Comparison of ENCODE assay signal across 20 cellular contexts in genomic region chr17:50276588-50277356, GRCh38. TPM values are rescaled to one million over a fixed set of nuclear protein-coding genes. Genes with fewer than 3 reads are reported as not detected.
DNase-seq lines count a peak whose midpoint lies in the region; TF ChIP-seq lines count a peak whose summit lies in the region.
"Had no signal": no experiment of that assay in that cellular context is flagged by ENCODE, and none has a peak within 500 bp of the region (broad histone marks: within the 10 kb centered on the region; RNA-seq: fewer than 3 reads in every experiment).

No MANE protein-coding gene starts in this region.

- H3K4me1 Mint-ChIP-seq in osteocyte (ENCODE audit: unreplicated experiment): peaks cover 66% of the 10 kb centered on the region

- no peaks in the 10 kb centered on the region for H3K27me3 Mint-ChIP-seq in osteocyte (ENCODE audit: unreplicated experiment)

- no peak overlapping the region for H3K4me3 Mint-ChIP-seq in osteocyte (ENCODE audit: unreplicated experiment)

- in situ Hi-C loops in GM13976 (cut with MboI; ENCODE audit: low sequenced_read_pairs, unreplicated experiment): no loop called here
- in situ Hi-C loops in G401 (cut with HindIII; ENCODE audit: low sequenced_read_pairs): no loop called here

- no peak for TF ChIP-seq CTCF in GM13976 (IDR thresholded peaks at IDR 0.05; ENCODE audit: borderline replicate concordance, control extremely low read depth, extremely low read depth, insufficient read depth, missing control alignments)
- no peak for TF ChIP-seq CTCF in osteocyte (IDR thresholded peaks at IDR 0.05)

- no peaks in the 10 kb centered on the region for H3K9me3 Mint-ChIP-seq in osteocyte (ENCODE audit: unreplicated experiment)
- H3K9me3 Mint-ChIP-seq: IgD-negative memory B cell, naive B cell had no signal

- peak overlapping the region; percentile 61 for H3K27ac Mint-ChIP-seq in osteocyte (ENCODE audit: unreplicated experiment)
- H3K27ac Mint-ChIP-seq: IgD-negative memory B cell, naive B cell had no signal

- DNase-seq in GM13976 (ENCODE audit: low spot score): peak; percentile 30
- peak; percentile 53 for DNase-seq in NCI-H69 (lab: John Stamatoyannopoulos, UW)
- no peak for DNase-seq in epithelial cell of prostate (ENCODE audit: low read depth, low spot score)
- DNase-seq in osteocyte (ENCODE audit: extremely low spot score, unreplicated experiment): no peak
- DNase-seq in DMS 273 treated with DMSO at 0.1 percent for 48 hours (lab: John Stamatoyannopoulos, UW): no peak
- no peak for DNase-seq in GM19240 (ENCODE audit: insufficient read length, low spot score)
- DNase-seq in G401 (ENCODE audit: low spot score): no peak
- DNase-seq: activated CD4-positive, alpha-beta T cell treated with anti-CD3 and anti-CD28 coated beads for 48 hours; activated CD8-positive, alpha-beta memory T cell treated with anti-CD3 and anti-CD28 coated beads, Interleukin-2, amount 50 U/mL, for 48 hours; activated naive CD4-positive, alpha-beta T cell treated with anti-CD3 and anti-CD28 coated beads, Interleukin-2, amount 50 U/mL, for 16 hours; C1 segment of cervical spinal cord; DMS153; foreskin fibroblast; naive B cell; NCI-H1930; NCI-H524 treated with DMSO at 0.1 percent for 48 hours; tibial artery had no signal

- peak overlapping the region; percentile 4 for H3K27ac ChIP-seq in epithelial cell of prostate
- H3K27ac ChIP-seq: psoas muscle, tibial artery had no signal

- H3K36me3 Mint-ChIP-seq in osteocyte (ENCODE audit: unreplicated experiment): peaks cover 7% of the 10 kb centered on the region

RNA-seq across cellular contexts. Expression of gene TMEM92, which starts 2.5 kb away (rescaled TPM):
- 4.3 and 6.6 TPM in 2 replicates for total RNA-seq in osteocyte
- total RNA-seq in G401 (2014; rRNA removed; shearing (Covaris generic)): 1.2 and 4.2 TPM in 2 replicates
- total RNA-seq: endothelial cell of umbilical vein, psoas muscle had no signal

Comparison
In these comparisons a context has a peak if more than half of its experiments do, and no peak if none do; other contexts are left out.
1. DNase-seq: peak in GM13976 (single experiment) and NCI-H69 (single experiment); none in epithelial cell of prostate (single experiment), osteocyte (single experiment), DMS 273 treated with DMSO at 0.1 percent for 48 hours (single experiment), GM19240 (single experiment) and G401 (single experiment).